ENCODE assay signal across 8 cellular contexts in genomic region chr19:2456301-2456570, GRCh38. TPM values are rescaled to one million over a fixed set of nuclear protein-coding genes. Genes with fewer than 3 reads are reported as not detected.
DNase-seq lines count a peak whose midpoint lies in the region; ATAC-seq and TF ChIP-seq lines count a peak whose summit lies in the region.

No MANE protein-coding gene starts in this region.

- no peaks in the 10 kb centered on the region for H3K9me3 Mint-ChIP-seq in activated T-helper 17 cell treated with anti-CD3 and anti-CD28 coated beads, Interleukin-2, amount 50 U/mL, for 72 hours
- no peaks in the 10 kb centered on the region for H3K9me3 Mint-ChIP-seq in immature natural killer cell

- H3K4me1 ChIP-seq in thoracic aorta (ENCODE audit: control insufficient read depth in 1 of 2, low read depth in 2 of 2): peaks cover 8 to 22% of the 10 kb centered on the region in 2 donors

- H3K27ac ChIP-seq in thoracic aorta: no peak overlapping the region

- peak overlapping the region; percentile 79 for H3K4me3 ChIP-seq in AG10803 (ENCODE audit: low read length)
- H3K4me3 ChIP-seq in thoracic aorta: peak overlapping the region; percentile 99

- H3K36me3 ChIP-seq in thoracic aorta: no peaks in the 10 kb centered on the region

- DNase-seq in AG10803 (ENCODE audit: low read depth) (no peak), immature natural killer cell (no peak), thoracic aorta (ENCODE audit: low spot score) (no peak), erythroblast (lab: John Stamatoyannopoulos, UW) (no peak), OCI-M1 (lab: John Stamatoyannopoulos, UW) (no peak)

- no peaks in the 10 kb centered on the region for H3K27me3 Mint-ChIP-seq in activated T-helper 17 cell treated with anti-CD3 and anti-CD28 coated beads, Interleukin-2, amount 50 U/mL, for 72 hours
- peaks cover 0 to 7% (median 0%) of the 10 kb centered on the region in 3 donors for H3K27me3 Mint-ChIP-seq in immature natural killer cell (ENCODE audit: low read depth in 3 of 3)

- no peaks in the 10 kb centered on the region for H3K4me1 Mint-ChIP-seq in activated T-helper 17 cell treated with anti-CD3 and anti-CD28 coated beads, Interleukin-2, amount 50 U/mL, for 72 hours
- peaks cover 18 to 23% of the 10 kb centered on the region in 2 donors for H3K4me1 Mint-ChIP-seq in immature natural killer cell

- TF ChIP-seq POLR2A in erythroblast (IDR thresholded peaks at IDR 0.05; ENCODE audit: low read length): no peak

- ATAC-seq in HG02571 (IDR thresholded peaks at IDR 0.05; ENCODE audit: unreplicated experiment) (peak; percentile 23), thoracic aorta (ENCODE audit: insufficient number of reproducible peaks, low FRiP score, low read depth) (no peak), HG02610 (IDR thresholded peaks at IDR 0.05; ENCODE audit: unreplicated experiment) (no peak)
- ATAC-seq in activated T-helper 17 cell treated with anti-CD3 and anti-CD28 coated beads, Interleukin-2, amount 50 U/mL, for 72 hours (replicated peaks): no peak

- H3K27me3 ChIP-seq in thoracic aorta (replicated peaks; ENCODE audit: insufficient read depth): no peaks in the 10 kb centered on the region

- no peaks in the 10 kb centered on the region for H3K36me3 Mint-ChIP-seq in activated T-helper 17 cell treated with anti-CD3 and anti-CD28 coated beads, Interleukin-2, amount 50 U/mL, for 72 hours (ENCODE audit: low read depth)
- H3K36me3 Mint-ChIP-seq in immature natural killer cell: no peaks in the 10 kb centered on the region

- no peaks in the 10 kb centered on the region for H3K9me3 ChIP-seq in thoracic aorta

- no peak for TF ChIP-seq CTCF in AG10803 (conservative IDR thresholded peaks at IDR 0.05; ENCODE audit: low read length)
- TF ChIP-seq CTCF in thoracic aorta (IDR thresholded peaks at IDR 0.05): no peak

- peak overlapping the region; percentile 84 for H3K4me3 Mint-ChIP-seq in activated T-helper 17 cell treated with anti-CD3 and anti-CD28 coated beads, Interleukin-2, amount 50 U/mL, for 72 hours
- peak overlapping the region; percentile 81 to 91 (median 85) for H3K4me3 Mint-ChIP-seq in immature natural killer cell

- H3K27ac Mint-ChIP-seq in activated T-helper 17 cell treated with anti-CD3 and anti-CD28 coated beads, Interleukin-2, amount 50 U/mL, for 72 hours: no peak overlapping the region
- peak overlapping the region in 3 of 6 donors; percentile 74 to 94 (median 82) for H3K27ac Mint-ChIP-seq in immature natural killer cell

RNA-seq across cellular contexts. Expression of gene LMNB2, which starts 0.5 kb away (rescaled TPM):
- total RNA-seq in activated T-helper 17 cell treated with anti-CD3 and anti-CD28 coated beads, Interleukin-2, amount 50 U/mL, for 72 hours: 10 to 100 TPM; 63.3 to 98.7 TPM
- polyA plus RNA-seq in immature natural killer cell: 1 to 10 TPM; 4.6 to 8.4 (median 5.0) TPM
- 10 to 100 TPM; 23.6 to 43.3 TPM for total RNA-seq in thoracic aorta

RNA-seq across cellular contexts. Expression of gene GADD45B, which starts 19.7 kb away (rescaled TPM):
- total RNA-seq in activated T-helper 17 cell treated with anti-CD3 and anti-CD28 coated beads, Interleukin-2, amount 50 U/mL, for 72 hours: 10 to 100 TPM; 40.6 to 80.0 TPM
- polyA plus RNA-seq in immature natural killer cell: 100 to 1,000 TPM in 1 of 3 donors, 10 to 100 TPM in 2; 68.0 to 105 (median 72.9) TPM
- 100 to 1,000 TPM; 430 to 498 TPM for total RNA-seq in thoracic aorta

RNA-seq across cellular contexts. Expression of gene TIMM13, which starts 28.9 kb away (rescaled TPM):
- total RNA-seq in activated T-helper 17 cell treated with anti-CD3 and anti-CD28 coated beads, Interleukin-2, amount 50 U/mL, for 72 hours: 100 to 1,000 TPM in 1 of 2 donors, 10 to 100 TPM in 1; 51.0 to 140 TPM
- 10 to 100 TPM; 74.3 to 99.6 (median 84.9) TPM for polyA plus RNA-seq in immature natural killer cell
- 10 to 100 TPM; 19.4 to 23.4 TPM for total RNA-seq in thoracic aorta

Comparison
In these comparisons a context has a peak if more than half of its experiments do, and no peak if none do; other contexts are left out.
1. RNA of gene GADD45B, which starts 19.7 kb away (total RNA-seq): 430 to 498 TPM in thoracic aorta; 40.6 to 80.0 TPM in activated T-helper 17 cell treated with anti-CD3 and anti-CD28 coated beads, Interleukin-2, amount 50 U/mL, for 72 hours; every median in the first group is over 4 times any median in the second.